24 cellular contexts compared by ENCODE assay signal in the genomic region with DNA sequence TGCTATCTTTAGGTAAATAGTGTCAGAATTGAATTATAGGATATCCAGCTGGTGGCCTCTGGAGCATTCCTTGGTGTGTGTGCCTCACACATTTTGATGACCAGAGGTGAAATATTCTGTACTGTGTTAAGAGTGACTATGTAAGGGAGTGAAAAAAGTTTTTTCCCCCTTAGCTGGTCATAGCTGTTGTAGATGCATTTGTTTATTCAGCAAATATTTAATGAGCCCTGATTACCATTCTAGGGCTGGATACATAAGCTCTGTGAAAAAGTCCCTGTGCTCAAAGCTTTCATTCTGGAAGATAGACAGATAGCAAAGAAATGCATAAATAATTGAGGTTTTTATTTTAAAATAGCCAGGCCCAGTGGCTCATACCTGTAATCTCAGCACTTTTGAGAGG.
"Had no signal": no experiment of that assay in that cellular context is flagged by ENCODE, and none has a peak within 500 bp of the region (broad histone marks: within the 10 kb centered on the region; RNA-seq: fewer than 3 reads in every experiment).

No MANE protein-coding gene starts in this region.

- H3K4me2 ChIP-seq: hepatocyte, neural progenitor cell had no signal

- H3K4me1 ChIP-seq: neural progenitor cell had no signal

- H3K9ac ChIP-seq: neural progenitor cell, parathyroid adenoma had no signal

- H3K36me3 ChIP-seq: sigmoid colon had no signal

- FAIRE-seq: kidney, urothelium cell line had no signal

- H3K27me3 ChIP-seq: dorsolateral prefrontal cortex, hepatocyte, neural progenitor cell, sigmoid colon had no signal

- ATAC-seq: left cardiac atrium; left ventricle myocardium superior; natural killer cell treated with Interleukin-12 subunit alpha and Interleukin-12 subunit beta and Interleukin-15 and Interleukin-18, amount 100 ng/mL, for 72 hours had no signal

- H3K27me3 Mint-ChIP-seq: natural killer cell treated with Interleukin-12 subunit alpha and Interleukin-12 subunit beta and Interleukin-15 and Interleukin-18, amount 100 ng/mL, for 72 hours; type B pancreatic cell had no signal

- H3K27ac Mint-ChIP-seq: natural killer cell treated with Interleukin-12 subunit alpha and Interleukin-12 subunit beta and Interleukin-15 and Interleukin-18, amount 100 ng/mL, for 72 hours; neural progenitor cell; type B pancreatic cell had no signal

- H2AFZ ChIP-seq: hepatocyte, neural progenitor cell, parathyroid adenoma had no signal

- H3K4me3 ChIP-seq: dorsolateral prefrontal cortex, hepatocyte, lung, neural progenitor cell, psoas muscle, sigmoid colon, skin epidermis had no signal

- H3K27ac ChIP-seq: hepatocyte, neural progenitor cell, parathyroid adenoma, psoas muscle, sigmoid colon had no signal

- H3K4me3 Mint-ChIP-seq: natural killer cell treated with Interleukin-12 subunit alpha and Interleukin-12 subunit beta and Interleukin-15 and Interleukin-18, amount 100 ng/mL, for 72 hours; neural progenitor cell; type B pancreatic cell had no signal

- DNase-seq: cortex of kidney; dorsolateral prefrontal cortex; effector CD8-positive, alpha-beta T cell; foreskin melanocyte; head of caudate nucleus; kidney; left cardiac atrium; left ventricle myocardium superior; mesenchymal stem cell; midbrain; nucleus accumbens; psoas muscle; retina; sigmoid colon; stimulated activated CD4-positive, alpha-beta T cell treated with anti-CD3 and anti-CD28 coated beads, Interleukin-2, amount 100 ng/mL, for 24 hours; stimulated activated naive CD4-positive, alpha-beta T cell had no signal
